In genomic region chr12:124537525-124538193, GRCh38 we compare ENCODE assay signal across 13 cellular contexts. TPM values are rescaled to one million over a fixed set of nuclear protein-coding genes. Genes with fewer than 3 reads are reported as not detected.
DNase-seq lines count a peak whose midpoint lies in the region; ATAC-seq and TF ChIP-seq lines count a peak whose summit lies in the region.
"Had no signal": no experiment of that assay in that cellular context is flagged by ENCODE, and none has a peak within 500 bp of the region (broad histone marks: within the 10 kb centered on the region; RNA-seq: fewer than 3 reads in every experiment).

No MANE protein-coding gene starts in this region.

- H3K27ac Mint-ChIP-seq in stimulated activated memory B cell treated with anti-CD40 and anti-IgM and Interleukin-4, amounts not matched to agents 10 μg/mL and 1 μg/mL and 100 μg/mL, for 72 hours, result peak overlapping the region; percentile 43
- H3K27ac Mint-ChIP-seq: T-helper 1 cell treated with Interleukin-12 subunit alpha and Interleukin-12 subunit beta and Interleukin-4 antibody, amounts not matched to agents 30 μg/mL and 1 μg/mL, for 36 hours had no signal

- DNase-seq in Panc1 (ENCODE audit: low read depth, low spot score), result no peak
- no peak for DNase-seq in coronary artery (ENCODE audit: low spot score)
- DNase-seq in lower lobe of right lung, result peak; percentile 88
- DNase-seq in EL, result no peak
- DNase-seq in RKO (ENCODE audit: low spot score), result no peak
- DNase-seq in NCI-H2227 (lab: John Stamatoyannopoulos, UW; ENCODE audit: unreplicated experiment), result no peak
- DNase-seq in H7, result no peak
- DNase-seq: activated T-cell treated with anti-CD3 and anti-CD28 coated beads, Interleukin-2, amount 50 U/mL, for 1 hour; Caco-2; NCI-H526 treated with DMSO at 0.1 percent for 48 hours; stimulated activated CD4-positive, alpha-beta T cell treated with anti-CD3 and anti-CD28 coated beads, Interleukin-2, amount 100 ng/mL, for 24 hours had no signal

- H3K4me3 ChIP-seq in Panc1 (ENCODE audit: low read depth in 2 of 2, low read length in 2 of 2) (no peak overlapping the region), coronary artery (peak overlapping the region; percentile 10), lower lobe of right lung (no peak overlapping the region), H7 (ENCODE audit: insufficient read depth, low read depth, low read length) (no peak overlapping the region)

- POLR2A ChIA-PET in Panc1 (lab: Charles Lee), result interaction anchor here (0.9 kb wide), 1 partner anchor 20 kb away, joined by 3 read pairs; no protein-coding TSS in a partner anchor

- H3K9me3 ChIP-seq in Panc1 (ENCODE audit: control insufficient read depth, insufficient read depth, low read depth, low read length), result no peaks in the 10 kb centered on the region
- H3K9me3 ChIP-seq in lower lobe of right lung, result no peaks in the 10 kb centered on the region
- H3K9me3 ChIP-seq: Caco-2 had no signal

- no peaks in the 10 kb centered on the region for H3K27me3 Mint-ChIP-seq in stimulated activated memory B cell treated with anti-CD40 and anti-IgM and Interleukin-4, amounts not matched to agents 10 μg/mL and 1 μg/mL and 100 μg/mL, for 72 hours

- no peaks in the 10 kb centered on the region for H3K36me3 ChIP-seq in Panc1 (ENCODE audit: control insufficient read depth, insufficient read depth, low read length)
- peaks cover 14% of the 10 kb centered on the region for H3K36me3 ChIP-seq in lower lobe of right lung
- H3K36me3 ChIP-seq in H7 (replicated peaks; ENCODE audit: control insufficient read depth, insufficient read depth, low read length), result peaks cover 2% of the 10 kb centered on the region

- peaks cover 77% of the 10 kb centered on the region for H3K4me1 ChIP-seq in Panc1 (ENCODE audit: control insufficient read depth, insufficient read depth, low read length)
- H3K4me1 ChIP-seq in lower lobe of right lung, result peaks cover 46% of the 10 kb centered on the region

- H3K27me3 ChIP-seq in Panc1 (ENCODE audit: control insufficient read depth, insufficient read depth, low read length) (no peaks in the 10 kb centered on the region), lower lobe of right lung (ENCODE audit: low read depth) (no peaks in the 10 kb centered on the region), H7 (ENCODE audit: control insufficient read depth, insufficient read depth, low read length) (no peaks in the 10 kb centered on the region)

- in situ Hi-C loops in Panc1 (cut with HindIII; ENCODE audit: low pct_unique_long_range_greater_than_20kb, low sequenced_read_pairs), result no loop called here

- peaks cover 20% of the 10 kb centered on the region for H3K36me3 Mint-ChIP-seq in stimulated activated memory B cell treated with anti-CD40 and anti-IgM and Interleukin-4, amounts not matched to agents 10 μg/mL and 1 μg/mL and 100 μg/mL, for 72 hours

- TF ChIP-seq CTCF in Panc1 (IDR thresholded peaks at IDR 0.05) (no peak), coronary artery (IDR thresholded peaks at IDR 0.05) (no peak), lower lobe of right lung (IDR thresholded peaks at IDR 0.05) (no peak)

- intact Hi-C loops in Panc1 (cut with micrococcal nuclease; ENCODE audit: unreplicated experiment) (no loop called here), lower lobe of right lung (cut with DNase I) (no loop called here)

- peaks cover 42% of the 10 kb centered on the region for H3K4me1 Mint-ChIP-seq in stimulated activated memory B cell treated with anti-CD40 and anti-IgM and Interleukin-4, amounts not matched to agents 10 μg/mL and 1 μg/mL and 100 μg/mL, for 72 hours

- CTCF ChIA-PET in Panc1 (lab: Charles Lee), result no interaction called here

- H3K4me3 Mint-ChIP-seq in stimulated activated memory B cell treated with anti-CD40 and anti-IgM and Interleukin-4, amounts not matched to agents 10 μg/mL and 1 μg/mL and 100 μg/mL, for 72 hours, result no peak overlapping the region
- H3K4me3 Mint-ChIP-seq: T-helper 1 cell treated with Interleukin-12 subunit alpha and Interleukin-12 subunit beta and Interleukin-4 antibody, amounts not matched to agents 30 μg/mL and 1 μg/mL, for 36 hours had no signal

- ATAC-seq in Panc1 (no peak), lower lobe of right lung (peak; percentile 89 to 91)
- peak; percentile 14 for ATAC-seq in stimulated activated memory B cell treated with anti-CD40 and anti-IgM and Interleukin-4, amounts not matched to agents 10 μg/mL and 1 μg/mL and 100 μg/mL, for 72 hours

- no peaks in the 10 kb centered on the region for H3K9me3 Mint-ChIP-seq in stimulated activated memory B cell treated with anti-CD40 and anti-IgM and Interleukin-4, amounts not matched to agents 10 μg/mL and 1 μg/mL and 100 μg/mL, for 72 hours
- H3K9me3 Mint-ChIP-seq: T-helper 1 cell treated with Interleukin-12 subunit alpha and Interleukin-12 subunit beta and Interleukin-4 antibody, amounts not matched to agents 30 μg/mL and 1 μg/mL, for 36 hours had no signal

- peak overlapping the region; percentile 94 for H3K27ac ChIP-seq in Panc1 (ENCODE audit: low read length)
- H3K27ac ChIP-seq in coronary artery, result peak overlapping the region; percentile 24 to 38
- H3K27ac ChIP-seq in lower lobe of right lung, result peak overlapping the region; percentile 58

- no TSS peak for BruUV-seq in Panc1 (replicated peaks; lab: Mats Ljungman, UMichigan)

RNA-seq across cellular contexts. Expression of gene NCOR2, which starts 29.8 kb away (rescaled TPM):
- total RNA-seq in Panc1 (2021; ENCODE audit: unreplicated experiment) (461 TPM), lower lobe of right lung (318 TPM)
- polyA plus RNA-seq in Panc1 (2012; ENCODE audit: insufficient read length), result 441 TPM
- total RNA-seq in H7 (2014; rRNA removed; shearing (Covaris generic)), result 25.1 and 27.2 TPM in 2 replicates

Comparison
In these comparisons a context has a peak if more than half of its experiments do, and no peak if none do; other contexts are left out.
1. H3K27ac ChIP-seq: peak in every context shown above with its lines; median percentile 94 in Panc1; 58 in lower lobe of right lung; 31 in coronary artery.
2. RNA of gene NCOR2, which starts 29.8 kb away (total RNA-seq): 461 TPM in Panc1 (single experiment) and 318 TPM in lower lobe of right lung (single experiment); 25.1 to 27.2 TPM in H7; every median in the first group is over 10 times any median in the second.